16 cellular contexts compared by ENCODE assay signal in genomic region chr15:78112551-78112950, GRCh38. TPM values are rescaled to one million over a fixed set of nuclear protein-coding genes. Genes with fewer than 3 reads are reported as not detected.
A peak's percentile ranks its signal among the peaks of the same experiment; 100 is the strongest.
DNase-seq lines count a peak whose midpoint lies in the region; ATAC-seq and TF ChIP-seq lines count a peak whose summit lies in the region.
"Had no signal": no experiment of that assay in that cellular context is flagged by ENCODE, and none has a peak within 500 bp of the region (broad histone marks: within the 10 kb centered on the region; RNA-seq: fewer than 3 reads in every experiment).

No MANE protein-coding gene starts in this region.

- H3K36me3 ChIP-seq in spleen, result no peaks in the 10 kb centered on the region

- peaks cover 0 to 19% (median 11%) of the 10 kb centered on the region in 6 donors for H3K4me1 ChIP-seq in spleen

- H3K9me3 ChIP-seq in spleen, result no peaks in the 10 kb centered on the region

- TF ChIP-seq CTCF in chondrocyte (IDR thresholded peaks at IDR 0.05), result no peak
- TF ChIP-seq CTCF in spleen (IDR thresholded peaks at IDR 0.05 in 8 of 11, conservative IDR thresholded peaks at IDR 0.05 in 3 of 11), result no peak

- H3K4me1 Mint-ChIP-seq in chondrocyte (ENCODE audit: low read depth) (no peaks in the 10 kb centered on the region), T-cell (peaks cover 2 to 8% (median 7%) of the 10 kb centered on the region in 3 donors)

- H3K27ac ChIP-seq in spleen, result no peak overlapping the region

- H3K9me3 Mint-ChIP-seq in chondrocyte (ENCODE audit: low read depth) (no peaks in the 10 kb centered on the region), T-cell (no peaks in the 10 kb centered on the region)
- H3K9me3 Mint-ChIP-seq: CD4-positive, alpha-beta memory T cell; GM23338; H9 had no signal

- H3K27me3 Mint-ChIP-seq in chondrocyte (ENCODE audit: low read depth), result no peaks in the 10 kb centered on the region
- H3K27me3 Mint-ChIP-seq in T-cell, result no peaks in the 10 kb centered on the region

- H3K27ac Mint-ChIP-seq in chondrocyte (ENCODE audit: unreplicated experiment) (no peak overlapping the region), T-cell (no peak overlapping the region)
- H3K27ac Mint-ChIP-seq: GM23338 had no signal

- TF ChIP-seq POLR2A in spleen (IDR thresholded peaks at IDR 0.05), result no peak

- intact Hi-C loops in spleen (cut with DNase I; ENCODE audit: low total_unique reads), result loop anchor here (2.0 to 5.0 kb wide), 3 partner anchors 80 to 310 kb away; no protein-coding TSS in a partner anchor

- no peak overlapping the region for H3K4me3 Mint-ChIP-seq in chondrocyte (ENCODE audit: unreplicated experiment)
- no peak overlapping the region for H3K4me3 Mint-ChIP-seq in T-cell

- CTCF ChIA-PET in T-cell (lab: Charles Lee), result interaction anchor here (0.5 to 5.0 kb wide), 16 partner anchors 19 to 312 kb away, joined by 3 to 40 read pairs (median 4); no protein-coding TSS in a partner anchor

- no peak overlapping the region for H3K4me3 ChIP-seq in spleen

- DNase-seq in chondrocyte (ENCODE audit: low spot score) (peak; percentile 58), islet precursor cell (peak; percentile 19), spleen (peak; percentile 28), anterior cingulate cortex (lab: John Stamatoyannopoulos, UW) (no peak), T-cell (no peak)

- ATAC-seq in HG02610 (IDR thresholded peaks at IDR 0.05; ENCODE audit: unreplicated experiment) (no peak), T-cell (replicated peaks in 1 of 4) (no peak)

- no peaks in the 10 kb centered on the region for H3K27me3 ChIP-seq in spleen (replicated peaks in 1 of 7)

- WGBS in spleen, 5 donors, result 69 to 96% (median 84%) methylated on average over 2 to 3 of the region's 3 CpGs

- POLR2A ChIA-PET in T-cell (lab: Charles Lee), result interaction anchor here in 1 of 2 donors (0.6 to 1.1 kb wide), 2 partner anchors 145 to 149 kb away, joined by 3 read pairs; no protein-coding TSS in a partner anchor

- H3K36me3 Mint-ChIP-seq in chondrocyte (ENCODE audit: low read depth) (no peaks in the 10 kb centered on the region), T-cell (no peaks in the 10 kb centered on the region)
- H3K36me3 Mint-ChIP-seq: CD4-positive, alpha-beta memory T cell had no signal

RNA-seq across cellular contexts. Expression of gene CIB2, which starts 18.7 kb away (rescaled TPM):
- total RNA-seq in chondrocyte, result 5.7 to 8.8 TPM (median 8.0 TPM) in 3 replicates
- 1 to 10 TPM; 1.0 to 5.0 (median 3.5) TPM for total RNA-seq in spleen
- 1 to 10 TPM; 1.7 to 3.2 (median 3.1) TPM for polyA plus RNA-seq in spleen
- 1 to 10 TPM in 4 of 5 donors, under 1 TPM in 1; 0.72 to 2.8 (median 2.0) TPM for total RNA-seq in T-cell

RNA-seq across cellular contexts. Expression of gene SH2D7, which starts 20.2 kb away (rescaled TPM):
- total RNA-seq in chondrocyte (not detected in 3 replicates), spleen (not detected), T-cell (not detected)
- not detected for polyA plus RNA-seq in spleen
- total RNA-seq: A172; A673; Calu3; CD4-positive, alpha-beta memory T cell; Daoy; G401; GM23338; H4; H9 had no signal
- polyA plus RNA-seq: BJ; CD4-positive, alpha-beta memory T cell had no signal

RNA-seq across cellular contexts. Expression of gene TBC1D2B, which starts 35.0 kb away (rescaled TPM):
- total RNA-seq in chondrocyte (44.3 to 64.2 TPM (median 58.1 TPM) in 3 replicates), spleen (100 to 1,000 TPM in 5 of 7 donors, 10 to 100 TPM in 2; 88.7 to 131 (median 106) TPM), T-cell (100 to 1,000 TPM in 3 of 5 donors, 10 to 100 TPM in 2; 86.1 to 106 (median 101) TPM)
- polyA plus RNA-seq in spleen, result 10 to 100 TPM in 2 of 3 donors, 1 to 10 TPM in 1; 9.4 to 19.4 (median 10.0) TPM

RNA-seq across cellular contexts. Expression of gene IDH3A, which starts 36.6 kb away (rescaled TPM):
- total RNA-seq in chondrocyte (42.6 to 50.7 TPM (median 48.7 TPM) in 3 replicates), spleen (10 to 100 TPM; 63.9 to 90.7 (median 74.0) TPM), T-cell (10 to 100 TPM; 40.3 to 64.7 (median 48.5) TPM)
- 10 to 100 TPM; 27.6 to 36.5 (median 31.7) TPM for polyA plus RNA-seq in spleen

Comparison
In these comparisons a context has a peak if more than half of its experiments do, and no peak if none do; other contexts are left out.
1. DNase-seq: peak in chondrocyte (single experiment), islet precursor cell (single experiment) and spleen (single experiment); none in anterior cingulate cortex (0 of 58) and T-cell (0 of 34).